Comparison of ENCODE assay signal across 1 cellular context in the genomic region with DNA sequence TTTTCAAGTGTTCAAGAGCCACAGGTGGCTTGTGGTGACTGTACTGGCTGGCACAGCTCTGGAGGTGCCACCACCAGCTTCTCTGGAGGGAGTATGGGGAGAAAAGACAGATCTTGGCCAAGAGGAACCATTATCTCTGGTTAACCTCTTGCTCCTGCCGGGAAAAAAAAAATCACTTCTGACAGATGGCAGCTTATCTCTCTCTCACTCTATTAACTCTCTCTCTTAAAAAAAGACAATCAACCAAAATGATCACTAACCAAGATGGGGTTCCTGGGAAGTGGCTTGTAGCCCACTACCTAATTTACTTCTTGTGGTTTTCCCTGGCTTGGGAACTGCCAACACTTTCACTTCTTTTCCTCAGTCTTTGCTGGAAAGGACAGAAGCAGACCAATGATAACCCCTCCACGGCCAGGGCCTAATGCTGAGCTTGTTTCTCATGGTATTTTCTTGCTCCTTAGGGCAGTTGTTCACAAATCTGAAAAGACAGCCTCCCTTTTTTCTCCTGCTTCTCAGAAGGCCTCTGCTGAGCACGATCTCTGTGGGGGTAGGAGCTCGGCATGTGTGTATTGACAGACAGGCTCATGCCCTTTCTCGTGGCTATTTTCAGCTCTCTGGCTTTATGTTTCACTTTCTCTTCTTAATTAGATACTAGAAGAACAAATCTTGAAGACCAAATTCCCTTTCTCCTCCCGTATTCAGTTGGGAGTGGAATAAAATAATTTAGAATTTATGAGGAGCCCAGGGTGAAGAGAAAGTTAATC.
TF ChIP-seq lines count a peak whose summit lies in the region.

No MANE protein-coding gene starts in this region.

TF ChIP-seq in WTC11, 78 proteins besides CTCF, POLR2A, EP300 and RAD21 (continued from another document):
- TF ChIP-seq GRHL2 (CRISPR knock-in tag; IDR thresholded peaks at IDR 0.05; ENCODE audit: insufficient replicate concordance, severe bottlenecking), result no peak
- no peak for TF ChIP-seq FOXJ3 (CRISPR knock-in tag; IDR thresholded peaks at IDR 0.05; ENCODE audit: borderline replicate concordance)
- no peak for TF ChIP-seq RELA (CRISPR knock-in tag; IDR thresholded peaks at IDR 0.05; ENCODE audit: borderline replicate concordance)
- TF ChIP-seq ETV6 (CRISPR knock-in tag; IDR thresholded peaks at IDR 0.05), result no peak
- TF ChIP-seq JUN (CRISPR knock-in tag; IDR thresholded peaks at IDR 0.05), result no peak
- TF ChIP-seq GABPB1 (CRISPR knock-in tag; IDR thresholded peaks at IDR 0.05), result no peak
- no peak for TF ChIP-seq TEAD4 (CRISPR knock-in tag; IDR thresholded peaks at IDR 0.05)
- no peak for TF ChIP-seq ELF4 (CRISPR knock-in tag; IDR thresholded peaks at IDR 0.05; ENCODE audit: low read depth)
- TF ChIP-seq, protein P1, sequence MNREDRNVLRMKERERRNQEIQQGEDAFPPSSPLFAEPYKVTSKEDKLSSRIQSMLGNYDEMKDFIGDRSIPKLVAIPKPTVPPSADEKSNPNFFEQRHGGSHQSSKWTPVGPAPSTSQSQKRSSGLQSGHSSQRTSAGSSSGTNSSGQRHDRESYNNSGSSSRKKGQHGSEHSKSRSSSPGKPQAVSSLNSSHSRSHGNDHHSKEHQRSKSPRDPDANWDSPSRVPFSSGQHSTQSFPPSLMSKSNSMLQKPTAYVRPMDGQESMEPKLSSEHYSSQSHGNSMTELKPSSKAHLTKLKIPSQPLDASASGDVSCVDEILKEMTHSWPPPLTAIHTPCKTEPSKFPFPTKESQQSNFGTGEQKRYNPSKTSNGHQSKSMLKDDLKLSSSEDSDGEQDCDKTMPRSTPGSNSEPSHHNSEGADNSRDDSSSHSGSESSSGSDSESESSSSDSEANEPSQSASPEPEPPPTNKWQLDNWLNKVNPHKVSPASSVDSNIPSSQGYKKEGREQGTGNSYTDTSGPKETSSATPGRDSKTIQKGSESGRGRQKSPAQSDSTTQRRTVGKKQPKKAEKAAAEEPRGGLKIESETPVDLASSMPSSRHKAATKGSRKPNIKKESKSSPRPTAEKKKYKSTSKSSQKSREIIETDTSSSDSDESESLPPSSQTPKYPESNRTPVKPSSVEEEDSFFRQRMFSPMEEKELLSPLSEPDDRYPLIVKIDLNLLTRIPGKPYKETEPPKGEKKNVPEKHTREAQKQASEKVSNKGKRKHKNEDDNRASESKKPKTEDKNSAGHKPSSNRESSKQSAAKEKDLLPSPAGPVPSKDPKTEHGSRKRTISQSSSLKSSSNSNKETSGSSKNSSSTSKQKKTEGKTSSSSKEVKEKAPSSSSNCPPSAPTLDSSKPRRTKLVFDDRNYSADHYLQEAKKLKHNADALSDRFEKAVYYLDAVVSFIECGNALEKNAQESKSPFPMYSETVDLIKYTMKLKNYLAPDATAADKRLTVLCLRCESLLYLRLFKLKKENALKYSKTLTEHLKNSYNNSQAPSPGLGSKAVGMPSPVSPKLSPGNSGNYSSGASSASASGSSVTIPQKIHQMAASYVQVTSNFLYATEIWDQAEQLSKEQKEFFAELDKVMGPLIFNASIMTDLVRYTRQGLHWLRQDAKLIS (CRISPR knock-in tag; IDR thresholded peaks at IDR 0.05; ENCODE audit: borderline replicate concordance), result no peak
- no peak for TF ChIP-seq HMGA2 (CRISPR knock-in tag; IDR thresholded peaks at IDR 0.05)
- no peak for TF ChIP-seq PRRX2 (CRISPR knock-in tag; IDR thresholded peaks at IDR 0.05)
- TF ChIP-seq ZNF263 (CRISPR knock-in tag; IDR thresholded peaks at IDR 0.05; ENCODE audit: low read depth), result no peak
- TF ChIP-seq, protein P2, sequence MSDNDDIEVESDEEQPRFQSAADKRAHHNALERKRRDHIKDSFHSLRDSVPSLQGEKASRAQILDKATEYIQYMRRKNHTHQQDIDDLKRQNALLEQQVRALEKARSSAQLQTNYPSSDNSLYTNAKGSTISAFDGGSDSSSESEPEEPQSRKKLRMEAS (CRISPR knock-in tag; IDR thresholded peaks at IDR 0.05), result no peak
- TF ChIP-seq, protein P3, sequence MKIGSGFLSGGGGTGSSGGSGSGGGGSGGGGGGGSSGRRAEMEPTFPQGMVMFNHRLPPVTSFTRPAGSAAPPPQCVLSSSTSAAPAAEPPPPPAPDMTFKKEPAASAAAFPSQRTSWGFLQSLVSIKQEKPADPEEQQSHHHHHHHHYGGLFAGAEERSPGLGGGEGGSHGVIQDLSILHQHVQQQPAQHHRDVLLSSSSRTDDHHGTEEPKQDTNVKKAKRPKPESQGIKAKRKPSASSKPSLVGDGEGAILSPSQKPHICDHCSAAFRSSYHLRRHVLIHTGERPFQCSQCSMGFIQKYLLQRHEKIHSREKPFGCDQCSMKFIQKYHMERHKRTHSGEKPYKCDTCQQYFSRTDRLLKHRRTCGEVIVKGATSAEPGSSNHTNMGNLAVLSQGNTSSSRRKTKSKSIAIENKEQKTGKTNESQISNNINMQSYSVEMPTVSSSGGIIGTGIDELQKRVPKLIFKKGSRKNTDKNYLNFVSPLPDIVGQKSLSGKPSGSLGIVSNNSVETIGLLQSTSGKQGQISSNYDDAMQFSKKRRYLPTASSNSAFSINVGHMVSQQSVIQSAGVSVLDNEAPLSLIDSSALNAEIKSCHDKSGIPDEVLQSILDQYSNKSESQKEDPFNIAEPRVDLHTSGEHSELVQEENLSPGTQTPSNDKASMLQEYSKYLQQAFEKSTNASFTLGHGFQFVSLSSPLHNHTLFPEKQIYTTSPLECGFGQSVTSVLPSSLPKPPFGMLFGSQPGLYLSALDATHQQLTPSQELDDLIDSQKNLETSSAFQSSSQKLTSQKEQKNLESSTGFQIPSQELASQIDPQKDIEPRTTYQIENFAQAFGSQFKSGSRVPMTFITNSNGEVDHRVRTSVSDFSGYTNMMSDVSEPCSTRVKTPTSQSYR (CRISPR knock-in tag; IDR thresholded peaks at IDR 0.05), result no peak
- TF ChIP-seq SMAD4 (CRISPR knock-in tag; IDR thresholded peaks at IDR 0.05), result no peak
